21 cellular contexts compared by ENCODE assay signal in the genomic region with DNA sequence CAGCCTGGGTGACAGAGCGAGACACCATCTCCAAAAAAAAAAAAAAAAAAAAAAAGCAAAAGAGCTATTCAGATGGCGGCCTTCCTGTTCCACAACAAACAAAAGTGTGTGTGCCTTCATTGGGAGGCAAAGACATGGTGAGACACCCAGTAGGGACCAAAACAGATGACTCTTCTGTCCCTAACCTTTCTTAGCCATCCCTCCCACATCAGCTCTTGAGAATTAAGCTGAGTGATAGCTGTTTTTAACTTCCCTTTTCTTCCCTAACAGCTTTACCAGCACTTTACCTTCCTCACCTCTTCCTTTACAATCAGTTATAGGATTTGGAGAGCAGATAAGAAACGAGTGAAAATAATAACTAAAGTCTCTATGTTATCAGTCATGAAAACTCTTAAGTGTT.
"Had no signal": no experiment of that assay in that cellular context is flagged by ENCODE, and none has a peak within 500 bp of the region (broad histone marks: within the 10 kb centered on the region; RNA-seq: fewer than 3 reads in every experiment).

No MANE protein-coding gene starts in this region.

- H3K4me1 Mint-ChIP-seq: activated CD8-positive, alpha-beta memory T cell treated with anti-CD3 and anti-CD28 coated beads, Interleukin-2, amount 10 ng/mL, durations not matched to agents 7 days and 5 days had no signal

- H3K9me3 ChIP-seq: breast epithelium, mucosa of descending colon, psoas muscle, right lobe of liver, transverse colon had no signal

- H3K4me1 ChIP-seq: breast epithelium, right lobe of liver had no signal

- H3K27me3 ChIP-seq: breast epithelium, right lobe of liver, transverse colon had no signal

- H3K27me3 Mint-ChIP-seq: activated CD8-positive, alpha-beta memory T cell treated with anti-CD3 and anti-CD28 coated beads, Interleukin-2, amount 10 ng/mL, durations not matched to agents 7 days and 5 days; T-helper 17 cell had no signal

- H3K9me3 Mint-ChIP-seq: activated T-cell treated with anti-CD3 and anti-CD28 coated beads, Interleukin-2, amount 50 U/mL, for 4 hours; endodermal cell; natural killer cell had no signal

- DNase-seq: activated CD4-positive, alpha-beta T cell treated with anti-CD3 and anti-CD28 coated beads, Interleukin-2, amount 50 U/mL, for 48 hours; activated CD4-positive, CD25-positive, alpha-beta regulatory T cell treated with anti-CD3 and anti-CD28 coated beads, Interleukin-2, amount 50 U/mL, for 72 hours; activated CD8-positive, alpha-beta memory T cell treated with anti-CD3 and anti-CD28 coated beads, Interleukin-2, amount 10 ng/mL, durations not matched to agents 7 days and 5 days; activated gamma-delta T cell; activated T-cell treated with anti-CD3 and anti-CD28 coated beads, Interleukin-2, amount 50 U/mL, for 4 hours; aorta; dermis blood vessel endothelial cell; endodermal cell; glutamatergic neuron; left cardiac atrium; mucosa of descending colon; natural killer cell; nucleus accumbens; psoas muscle; right lobe of liver; stimulated activated naive CD4-positive, alpha-beta T cell; substantia nigra; T-helper 17 cell; transverse colon had no signal

- H3K4me3 ChIP-seq: breast epithelium, lung, mucosa of descending colon, psoas muscle, right lobe of liver, transverse colon had no signal

- H3K4me3 Mint-ChIP-seq: activated CD8-positive, alpha-beta memory T cell treated with anti-CD3 and anti-CD28 coated beads, Interleukin-2, amount 10 ng/mL, durations not matched to agents 7 days and 5 days; activated T-cell treated with anti-CD3 and anti-CD28 coated beads, Interleukin-2, amount 50 U/mL, for 4 hours; endodermal cell; natural killer cell; T-helper 17 cell had no signal

- H3K36me3 ChIP-seq: breast epithelium had no signal

- ATAC-seq: activated CD8-positive, alpha-beta memory T cell treated with anti-CD3 and anti-CD28 coated beads, Interleukin-2, amount 10 ng/mL, durations not matched to agents 7 days and 5 days; activated T-cell treated with anti-CD3 and anti-CD28 coated beads, Interleukin-2, amount 50 U/mL, for 4 hours; left cardiac atrium; mucosa of descending colon; natural killer cell; psoas muscle; right lobe of liver; T-helper 17 cell had no signal

- H3K27ac Mint-ChIP-seq: activated CD8-positive, alpha-beta memory T cell treated with anti-CD3 and anti-CD28 coated beads, Interleukin-2, amount 10 ng/mL, durations not matched to agents 7 days and 5 days; endodermal cell; T-helper 17 cell had no signal
